21 cellular contexts compared by ENCODE assay signal in genomic region chr2:222900354-222900753, GRCh38. TPM values are rescaled to one million over a fixed set of nuclear protein-coding genes. Genes with fewer than 3 reads are reported as not detected.
DNase-seq lines count a peak whose midpoint lies in the region; ATAC-seq, FAIRE-seq and TF ChIP-seq lines count a peak whose summit lies in the region.
"Had no signal": no experiment of that assay in that cellular context is flagged by ENCODE, and none has a peak within 500 bp of the region (broad histone marks: within the 10 kb centered on the region; RNA-seq: fewer than 3 reads in every experiment).

No MANE protein-coding gene starts in this region.

- TF ChIP-seq EP300 in SK-N-SH (IDR thresholded peaks at IDR 0.05; ENCODE audit: borderline replicate concordance in 1 of 2, low read depth in 1 of 2, low read length in 1 of 2) = no peak

- H3K27ac ChIP-seq in PC-9 (peak overlapping the region; percentile 24), endothelial cell of umbilical vein (ENCODE audit: insufficient read depth, low read depth, low read length) (no peak overlapping the region), SK-N-SH (ENCODE audit: low read depth in 2 of 2, low read length in 1 of 2) (no peak overlapping the region)
- H3K27ac ChIP-seq: BLaER1, ovary, tibial artery had no signal

- no peaks in the 10 kb centered on the region for H3K27me3 Mint-ChIP-seq in progenitor cell of endocrine pancreas
- H3K27me3 Mint-ChIP-seq: activated naive CD8-positive, alpha-beta T cell treated with anti-CD3 and anti-CD28 coated beads, Interleukin-2, amount 10 ng/mL, durations not matched to agents 7 days and 5 days had no signal

- H3K36me3 ChIP-seq in PC-9 (ENCODE audit: low read depth) = peaks cover 46% of the 10 kb centered on the region
- H3K36me3 ChIP-seq in endothelial cell of umbilical vein (ENCODE audit: control insufficient read depth in 2 of 2, extremely low read depth in 1 of 2, insufficient read depth in 2 of 2, low read length in 2 of 2) = no peaks in the 10 kb centered on the region
- peaks cover 0 to 4% of the 10 kb centered on the region in 2 experiments for H3K36me3 ChIP-seq in SK-N-SH (replicated peaks in 1 of 2; ENCODE audit: control insufficient read depth in 1 of 2, insufficient read depth in 2 of 2, low read length in 1 of 2)
- H3K36me3 ChIP-seq: ovary, tibial artery had no signal

- TF ChIP-seq POLR2A in endothelial cell of umbilical vein (IDR thresholded peaks at IDR 0.05; ENCODE audit: low read depth, low read length) = no peak

- H4K20me1 ChIP-seq in PC-9 (ENCODE audit: insufficient read depth) = peaks cover 71% of the 10 kb centered on the region
- no peaks in the 10 kb centered on the region for H4K20me1 ChIP-seq in endothelial cell of umbilical vein (replicated peaks; ENCODE audit: control insufficient read depth, extremely low read depth, insufficient read depth, low read length)
- no peaks in the 10 kb centered on the region for H4K20me1 ChIP-seq in SK-N-SH (ENCODE audit: insufficient read depth)

- peaks cover 74% of the 10 kb centered on the region for H3K79me2 ChIP-seq in PC-9 (ENCODE audit: low read depth)
- H3K79me2 ChIP-seq in endothelial cell of umbilical vein (ENCODE audit: control insufficient read depth, insufficient read depth, low read length) = peaks cover 54% of the 10 kb centered on the region
- H3K79me2 ChIP-seq in SK-N-SH (ENCODE audit: insufficient read depth) = peaks cover 20% of the 10 kb centered on the region

- H3F3A ChIP-seq in PC-9 (ENCODE audit: insufficient read depth, low read depth) (peaks cover 73% of the 10 kb centered on the region), SK-N-SH (replicated peaks; ENCODE audit: insufficient read depth) (peaks cover 14% of the 10 kb centered on the region)

- CTCF ChIA-PET in PC-9 (lab: Charles Lee) = interaction anchor here (0.5 to 1.8 kb wide), 2 partner anchors 56 to 191 kb away, joined by 3 to 4 read pairs; no protein-coding TSS in a partner anchor
- CTCF ChIA-PET in endothelial cell of umbilical vein (lab: Charles Lee) = interaction anchor here (0.8 to 4.5 kb wide), 16 partner anchors 10 to 215 kb away, joined by 3 to 195 read pairs (median 4); no protein-coding TSS in a partner anchor
- CTCF ChIA-PET in SK-N-SH (lab: Yijun Ruan, JAX) = interaction anchor here (1.1 to 5.7 kb wide), 6 partner anchors 13 to 210 kb away, joined by 3 to 54 read pairs (median 6); partner anchors contain the start of gene ACSL3

- TF ChIP-seq CTCF in PC-9 (conservative IDR thresholded peaks at IDR 0.05) = no peak
- TF ChIP-seq CTCF in endothelial cell of umbilical vein (IDR thresholded peaks at IDR 0.05; ENCODE audit: extremely low read depth in 1 of 2, insufficient read depth in 1 of 2, low read depth in 1 of 2, low read length in 2 of 2) = no peak
- TF ChIP-seq CTCF in progenitor cell of endocrine pancreas (IDR thresholded peaks at IDR 0.05; ENCODE audit: unreplicated experiment) = no peak
- TF ChIP-seq CTCF in SK-N-SH (IDR thresholded peaks at IDR 0.05) = no peak

- no peaks in the 10 kb centered on the region for H3K9me2 ChIP-seq in PC-9 (ENCODE audit: insufficient read depth)
- H3K9me2 ChIP-seq in SK-N-SH = no peaks in the 10 kb centered on the region

- H3K4me3 ChIP-seq in PC-9 = no peak overlapping the region
- H3K4me3 ChIP-seq in endothelial cell of umbilical vein (replicated peaks in 1 of 3; ENCODE audit: insufficient read depth in 1 of 3, low read depth in 1 of 3, low read length in 3 of 3) = no peak overlapping the region
- no peak overlapping the region for H3K4me3 ChIP-seq in SK-N-SH (ENCODE audit: low read depth in 2 of 2, low read length in 1 of 2)
- H3K4me3 ChIP-seq: BLaER1, ovary, tibial artery had no signal

- WGBS in SK-N-SH (ENCODE audit: low lambda C conversion rate) = 81% methylated on average over 2 of the region's 2 CpGs

- BruUV-seq in PC-9 (replicated peaks; lab: Mats Ljungman, UMichigan) (no TSS peak), endothelial cell of umbilical vein (replicated peaks; lab: Mats Ljungman, UMichigan) (no TSS peak)

- peak overlapping the region; percentile 2 for H3K27ac Mint-ChIP-seq in progenitor cell of endocrine pancreas
- H3K27ac Mint-ChIP-seq: activated naive CD8-positive, alpha-beta T cell treated with anti-CD3 and anti-CD28 coated beads, Interleukin-2, amount 10 ng/mL, durations not matched to agents 7 days and 5 days had no signal

- ATAC-seq in left ventricle myocardium superior = no peak

- H3K9me1 ChIP-seq in endothelial cell of umbilical vein (replicated peaks; ENCODE audit: control insufficient read depth, extremely low read depth, insufficient read depth, low read length) = peaks cover 3% of the 10 kb centered on the region

- no peaks in the 10 kb centered on the region for H3K9me3 ChIP-seq in PC-9 (ENCODE audit: insufficient read depth, low read depth)
- H3K9me3 ChIP-seq in endothelial cell of umbilical vein (replicated peaks; ENCODE audit: control insufficient read depth, insufficient read depth, low read length) = no peaks in the 10 kb centered on the region
- no peaks in the 10 kb centered on the region for H3K9me3 ChIP-seq in SK-N-SH
- H3K9me3 ChIP-seq: BLaER1, ovary, tibial artery had no signal

- H2AFZ ChIP-seq in PC-9 (no peak overlapping the region), endothelial cell of umbilical vein (ENCODE audit: low read depth, low read length) (no peak overlapping the region), SK-N-SH (ENCODE audit: low read depth) (no peak overlapping the region)

- TF ChIP-seq RAD21 in SK-N-SH (IDR thresholded peaks at IDR 0.05; ENCODE audit: low read length) = no peak

- H3K4me1 Mint-ChIP-seq in progenitor cell of endocrine pancreas (ENCODE audit: low read depth) = peaks cover 19% of the 10 kb centered on the region

- dilution Hi-C loops in endothelial cell of umbilical vein (cut with MboI; ENCODE audit: extremely low pct_ligation_motif_present, low sequenced_read_pairs) = no loop called here

- no peak overlapping the region; the same call in 1 of the 2 replicates for H3K4me2 ChIP-seq in PC-9
- H3K4me2 ChIP-seq in endothelial cell of umbilical vein (ENCODE audit: insufficient read depth, low read length) = no peak overlapping the region
- no peak overlapping the region for H3K4me2 ChIP-seq in SK-N-SH
- H3K4me2 ChIP-seq: BLaER1 had no signal

- H3K4me1 ChIP-seq in PC-9 (replicated peaks; ENCODE audit: insufficient read depth) = peaks cover 29% of the 10 kb centered on the region
- H3K4me1 ChIP-seq in endothelial cell of umbilical vein (ENCODE audit: control insufficient read depth, extremely low read depth, insufficient read depth, low read length) = peaks cover 6% of the 10 kb centered on the region
- H3K4me1 ChIP-seq in SK-N-SH (ENCODE audit: control insufficient read depth in 1 of 2, insufficient read depth in 2 of 2, low read depth in 1 of 2, low read length in 1 of 2) = peaks cover 0 to 18% of the 10 kb centered on the region in 2 experiments; a peak in 1 of 4 replicates
- H3K4me1 ChIP-seq: BLaER1 had no signal

- H3K36me3 Mint-ChIP-seq in progenitor cell of endocrine pancreas (ENCODE audit: insufficient read depth) = peaks cover 5% of the 10 kb centered on the region
- H3K36me3 Mint-ChIP-seq: activated naive CD8-positive, alpha-beta T cell treated with anti-CD3 and anti-CD28 coated beads, Interleukin-2, amount 10 ng/mL, durations not matched to agents 7 days and 5 days had no signal

- H3K4me3 Mint-ChIP-seq in progenitor cell of endocrine pancreas (ENCODE audit: low read depth) = no peak overlapping the region
- H3K4me3 Mint-ChIP-seq: activated naive CD8-positive, alpha-beta T cell treated with anti-CD3 and anti-CD28 coated beads, Interleukin-2, amount 10 ng/mL, durations not matched to agents 7 days and 5 days had no signal

- no peaks in the 10 kb centered on the region for H3K27me3 ChIP-seq in PC-9 (ENCODE audit: insufficient read depth, low read depth)
- no peaks in the 10 kb centered on the region for H3K27me3 ChIP-seq in endothelial cell of umbilical vein (ENCODE audit: control insufficient read depth in 2 of 2, insufficient read depth in 2 of 2, low read length in 2 of 2)
- H3K27me3 ChIP-seq in SK-N-SH (ENCODE audit: insufficient read depth) = no peaks in the 10 kb centered on the region
- H3K27me3 ChIP-seq: BLaER1, ovary, tibial artery had no signal

- DNase-seq in EL (peak; percentile 61), PC-9 (peak in 1 of 2 experiments; percentile 50), endothelial cell of umbilical vein (ENCODE audit: low read depth, low spot score) (peak; percentile 40), progenitor cell of endocrine pancreas (ENCODE audit: low spot score, unreplicated experiment) (no peak), COLO829 (ENCODE audit: low spot score) (no peak), left ventricle myocardium superior (no peak), MV-4-11 (lab: John Stamatoyannopoulos, UW) (no peak), SK-N-SH (no peak)
- DNase-seq: activated CD4-positive, alpha-beta T cell treated with anti-CD3 and anti-CD28 coated beads for 48 hours; activated naive CD8-positive, alpha-beta T cell treated with anti-CD3 and anti-CD28 coated beads, Interleukin-2, amount 10 ng/mL, durations not matched to agents 7 days and 5 days; activated T-cell treated with anti-CD3 and anti-CD28 coated beads, Interleukin-2, amount 50 U/mL, for 1 hour; cortex of kidney; GDM1; KBM-7; midbrain; NCI-H1417 treated with DMSO at 0.1 percent for 48 hours; NCI-H510A; OCI-M1; ovary; tibial artery had no signal

- no peak for FAIRE-seq in endothelial cell of umbilical vein (lab: Jason Lieb, UNC)

- intact Hi-C loops in PC-9 (cut with micrococcal nuclease; ENCODE audit: unreplicated experiment) (no loop called here), endothelial cell of umbilical vein (cut with micrococcal nuclease) (no loop called here), left ventricle myocardium superior (cut with micrococcal nuclease) (loop anchor here (5.0 kb wide), 2 partner anchors 38 to 193 kb away; partner anchors contain the start of gene ACSL3)

- H3K9ac ChIP-seq in endothelial cell of umbilical vein (replicated peaks; ENCODE audit: extremely low read depth, insufficient read depth, low read length) (no peak overlapping the region), SK-N-SH (no peak overlapping the region)
- H3K9ac ChIP-seq: BLaER1 had no signal

- POLR2A ChIA-PET in PC-9 (lab: Charles Lee; ENCODE audit: unreplicated experiment) (interaction anchor here (0.7 kb wide), 1 partner anchor 937 kb away, joined by 6 read pairs; no protein-coding TSS in a partner anchor), endothelial cell of umbilical vein (lab: Charles Lee) (interaction anchor here (1.3 kb wide), 1 partner anchor 58 kb away, joined by 4 read pairs; no protein-coding TSS in a partner anchor), SK-N-SH (lab: Yijun Ruan, JAX) (no interaction called here)

- H3K9me3 Mint-ChIP-seq in progenitor cell of endocrine pancreas (ENCODE audit: low read depth) = peaks cover 3% of the 10 kb centered on the region
- H3K9me3 Mint-ChIP-seq: activated naive CD8-positive, alpha-beta T cell treated with anti-CD3 and anti-CD28 coated beads, Interleukin-2, amount 10 ng/mL, durations not matched to agents 7 days and 5 days had no signal

RNA-seq across cellular contexts. Expression of gene ACSL3, which starts 39.5 kb away (rescaled TPM):
- total RNA-seq in PC-9 (2021) = 300 and 446 TPM in 2 replicates
- total RNA-seq in endothelial cell of umbilical vein = 139 and 142 TPM in 2 replicates
- 41.5 and 58.7 TPM in 2 replicates for polyA plus RNA-seq in endothelial cell of umbilical vein
- polyA plus RNA-seq in endothelial cell of umbilical vein (2011; cell fraction: cytosol; rRNA removed) = 41.7 and 45.9 TPM in 2 replicates
- 45.1 and 51.4 TPM in 2 replicates for polyA plus RNA-seq in endothelial cell of umbilical vein (2011; cell fraction: nucleus; rRNA removed)
- 86.6 and 98.4 TPM in 2 replicates for polyA plus RNA-seq in endothelial cell of umbilical vein (2012)
- polyA minus RNA-seq in endothelial cell of umbilical vein = 167 and 172 TPM in 2 replicates
- polyA minus RNA-seq in endothelial cell of umbilical vein (2011; cell fraction: cytosol; rRNA and poly(A)+ RNA removed) = 43.2 TPM
- polyA minus RNA-seq in endothelial cell of umbilical vein (2011; cell fraction: nucleus; rRNA and poly(A)+ RNA removed) = 79.5 and 85.9 TPM in 2 replicates
- 66.9 and 73.8 TPM in 2 replicates for total RNA-seq in progenitor cell of endocrine pancreas
- 48.8 TPM for total RNA-seq in left ventricle myocardium superior
- 15.7 and 25.2 TPM in 2 replicates for polyA plus RNA-seq in SK-N-SH (2012; rRNA removed)
- 23.5 and 24.5 TPM in 2 replicates for polyA plus RNA-seq in SK-N-SH (2012; cell fraction: cytosol; rRNA removed)
- 9.1 and 18.4 TPM in 2 replicates for polyA plus RNA-seq in SK-N-SH (2012; cell fraction: nucleus; rRNA removed)

Comparison
In these comparisons a context has a peak if more than half of its experiments do, and no peak if none do; other contexts are left out.
1. DNase-seq: peak in EL (single experiment) and endothelial cell of umbilical vein (single experiment); none in progenitor cell of endocrine pancreas (single experiment), COLO829 (single experiment), left ventricle myocardium superior (single experiment), MV-4-11 (single experiment) and SK-N-SH (single experiment).